ENCODE assay signal across 1 cellular context in genomic region chr17:76447931-76448652, GRCh38.
TF ChIP-seq lines count a peak whose summit lies in the region.

No MANE protein-coding gene starts in this region.

TF ChIP-seq in HCT116, 20 proteins besides CTCF, POLR2A, EP300 and RAD21:
- TF ChIP-seq FOSL1 (IDR thresholded peaks at IDR 0.05; ENCODE audit: low read depth) (no peak), CEBPB (IDR thresholded peaks at IDR 0.05; ENCODE audit: low read depth) (no peak), REST (IDR thresholded peaks at IDR 0.05; ENCODE audit: low read depth) (no peak), SP1 (IDR thresholded peaks at IDR 0.05; ENCODE audit: low read depth) (no peak), ZBTB33 (IDR thresholded peaks at IDR 0.05; ENCODE audit: extremely low read depth, insufficient replicate concordance, low read length) (no peak), SRF (IDR thresholded peaks at IDR 0.05; ENCODE audit: low read depth) (no peak), EGR1 (IDR thresholded peaks at IDR 0.05; ENCODE audit: low read depth) (no peak), TCF7L2 (IDR thresholded peaks at IDR 0.05; ENCODE audit: borderline replicate concordance, extremely low read depth, insufficient read depth, insufficient read length) (no peak)
